Comparison of ENCODE assay signal across 24 cellular contexts in genomic region chr9:93569775-93570174, GRCh38. TPM values are rescaled to one million over a fixed set of nuclear protein-coding genes. Genes with fewer than 3 reads are reported as not detected.
DNase-seq lines count a peak whose midpoint lies in the region; ATAC-seq and TF ChIP-seq lines count a peak whose summit lies in the region.
"Had no signal": no experiment of that assay in that cellular context is flagged by ENCODE, and none has a peak within 500 bp of the region (broad histone marks: within the 10 kb centered on the region; RNA-seq: fewer than 3 reads in every experiment).

No MANE protein-coding gene starts in this region.

- no peak overlapping the region for H3K4me3 Mint-ChIP-seq in CD14-positive monocyte
- no peak overlapping the region for H3K4me3 Mint-ChIP-seq in natural killer cell treated with Interleukin-12 subunit alpha and Interleukin-12 subunit beta and Interleukin-15 and Interleukin-18, amount 100 ng/mL, for 72 hours
- H3K4me3 Mint-ChIP-seq: activated T-cell treated with anti-CD3 and anti-CD28 coated beads, Interleukin-2, amount 50 U/mL, for 4 hours; memory B cell; T-helper 2 cell treated with Interferon-gamma antibody and Interleukin-4, amounts not matched to agents 5 μg/mL and 100 μg/mL, for 36 hours had no signal

- H3K36me3 Mint-ChIP-seq in CD14-positive monocyte, result peaks cover 3 to 13% of the 10 kb centered on the region in 2 donors
- H3K36me3 Mint-ChIP-seq in natural killer cell treated with Interleukin-12 subunit alpha and Interleukin-12 subunit beta and Interleukin-15 and Interleukin-18, amount 100 ng/mL, for 72 hours, result peaks cover 12% of the 10 kb centered on the region

- no peak for DNase-seq in CD14-positive monocyte (ENCODE audit: low spot score)
- peak; percentile 26 for DNase-seq in GF-D8 (lab: John Stamatoyannopoulos, UW)
- DNase-seq in NOMO-1 treated with DMSO at 0.1 percent for 48 hours (lab: John Stamatoyannopoulos, UW; ENCODE audit: unreplicated experiment), result peak; percentile 57
- peak; percentile 23 for DNase-seq in activated CD8-positive, alpha-beta memory T cell treated with anti-CD3 and anti-CD28 coated beads, Interleukin-2, amount 50 U/mL, for 48 hours
- DNase-seq in natural killer cell treated with Interleukin-12 subunit alpha and Interleukin-12 subunit beta and Interleukin-15 and Interleukin-18, amount 100 ng/mL, for 72 hours (ENCODE audit: low spot score), result no peak
- no peak for DNase-seq in NCI-H1436 (lab: John Stamatoyannopoulos, UW)
- DNase-seq: activated CD4-positive, alpha-beta T cell treated with anti-CD3 and anti-CD28 coated beads for 48 hours; activated gamma-delta T cell; activated T-cell treated with anti-CD3 and anti-CD28 coated beads, Interleukin-2, amount 50 U/mL, for 4 hours; caudate nucleus; CD4-positive, CD25-positive, alpha-beta regulatory T cell; cortex of kidney; DMS79 treated with DMSO at 0.1 percent for 48 hours; erythroblast; left lung; NCI-H774; PC-9; small intestine; stimulated activated naive CD4-positive, alpha-beta T cell treated with Interleukin-2 at 50 U/mL for 16 hours; upper lobe of right lung had no signal

- H3K9me3 Mint-ChIP-seq in CD14-positive monocyte, result peaks cover 2 to 9% (median 7%) of the 10 kb centered on the region in 7 donors
- H3K9me3 Mint-ChIP-seq in natural killer cell treated with Interleukin-12 subunit alpha and Interleukin-12 subunit beta and Interleukin-15 and Interleukin-18, amount 100 ng/mL, for 72 hours, result no peaks in the 10 kb centered on the region
- H3K9me3 Mint-ChIP-seq: activated T-cell treated with anti-CD3 and anti-CD28 coated beads, Interleukin-2, amount 50 U/mL, for 4 hours had no signal

- ATAC-seq in natural killer cell treated with Interleukin-12 subunit alpha and Interleukin-12 subunit beta and Interleukin-15 and Interleukin-18, amount 100 ng/mL, for 72 hours, result no peak
- ATAC-seq in HG02798 (IDR thresholded peaks at IDR 0.05; ENCODE audit: poor library complexity, unreplicated experiment), result no peak
- ATAC-seq: activated T-cell treated with anti-CD3 and anti-CD28 coated beads, Interleukin-2, amount 50 U/mL, for 4 hours; left lung; SK-N-SH treated with all-trans-retinoic acid at 6 μM for 48 hours; upper lobe of right lung had no signal

- H3K4me1 Mint-ChIP-seq in CD14-positive monocyte, result peaks cover 44% of the 10 kb centered on the region
- peaks cover 25 to 26% of the 10 kb centered on the region in 2 donors for H3K4me1 Mint-ChIP-seq in natural killer cell treated with Interleukin-12 subunit alpha and Interleukin-12 subunit beta and Interleukin-15 and Interleukin-18, amount 100 ng/mL, for 72 hours (ENCODE audit: low read depth in 2 of 2)

- peak overlapping the region in 6 of 7 donors; percentile 23 to 59 (median 38) for H3K27ac Mint-ChIP-seq in CD14-positive monocyte
- peak overlapping the region in 1 of 2 donors; percentile 54 for H3K27ac Mint-ChIP-seq in natural killer cell treated with Interleukin-12 subunit alpha and Interleukin-12 subunit beta and Interleukin-15 and Interleukin-18, amount 100 ng/mL, for 72 hours
- H3K27ac Mint-ChIP-seq: CD4-positive, CD25-positive, alpha-beta regulatory T cell; memory B cell; T-helper 2 cell treated with Interferon-gamma antibody and Interleukin-4, amounts not matched to agents 5 μg/mL and 100 μg/mL, for 36 hours had no signal

- no peak for TF ChIP-seq CTCF in CD14-positive monocyte (IDR thresholded peaks at IDR 0.05)

- peaks cover 0 to 2% (median 1%) of the 10 kb centered on the region in 3 donors for H3K27me3 Mint-ChIP-seq in CD14-positive monocyte (ENCODE audit: low read depth in 3 of 3)
- H3K27me3 Mint-ChIP-seq in natural killer cell treated with Interleukin-12 subunit alpha and Interleukin-12 subunit beta and Interleukin-15 and Interleukin-18, amount 100 ng/mL, for 72 hours, result no peaks in the 10 kb centered on the region
- H3K27me3 Mint-ChIP-seq: CD4-positive, CD25-positive, alpha-beta regulatory T cell; memory B cell had no signal

- intact Hi-C loops in CD14-positive monocyte (cut with micrococcal nuclease), result loop anchor here (5.0 to 10.0 kb wide), 9 partner anchors 62 to 895 kb away; partner anchors contain the start of genes BICD2 (in 1 of the 2), CARD19 (in 1 of the 2), FAM120A (in 1 of the 2) and FAM120AOS (in 1 of the 2)

RNA-seq across cellular contexts. Expression of gene PHF2, which starts 6.6 kb away (rescaled TPM):
- under 1 TPM; 0.40 to 0.97 TPM for polyA plus RNA-seq in CD14-positive monocyte
- 10 to 100 TPM; 14.9 to 19.5 TPM for total RNA-seq in natural killer cell treated with Interleukin-12 subunit alpha and Interleukin-12 subunit beta and Interleukin-15 and Interleukin-18, amount 100 ng/mL, for 72 hours

Comparison
In these comparisons a context has a peak if more than half of its experiments do, and no peak if none do; other contexts are left out.
1. DNase-seq: peak in GF-D8 (single experiment), NOMO-1 treated with DMSO at 0.1 percent for 48 hours (single experiment) and activated CD8-positive, alpha-beta memory T cell treated with anti-CD3 and anti-CD28 coated beads, Interleukin-2, amount 50 U/mL, for 48 hours (single experiment); none in CD14-positive monocyte (single experiment), natural killer cell treated with Interleukin-12 subunit alpha and Interleukin-12 subunit beta and Interleukin-15 and Interleukin-18, amount 100 ng/mL, for 72 hours (single experiment) and NCI-H1436 (single experiment).